ENCODE assay signal across 9 cellular contexts in the genomic region with DNA sequence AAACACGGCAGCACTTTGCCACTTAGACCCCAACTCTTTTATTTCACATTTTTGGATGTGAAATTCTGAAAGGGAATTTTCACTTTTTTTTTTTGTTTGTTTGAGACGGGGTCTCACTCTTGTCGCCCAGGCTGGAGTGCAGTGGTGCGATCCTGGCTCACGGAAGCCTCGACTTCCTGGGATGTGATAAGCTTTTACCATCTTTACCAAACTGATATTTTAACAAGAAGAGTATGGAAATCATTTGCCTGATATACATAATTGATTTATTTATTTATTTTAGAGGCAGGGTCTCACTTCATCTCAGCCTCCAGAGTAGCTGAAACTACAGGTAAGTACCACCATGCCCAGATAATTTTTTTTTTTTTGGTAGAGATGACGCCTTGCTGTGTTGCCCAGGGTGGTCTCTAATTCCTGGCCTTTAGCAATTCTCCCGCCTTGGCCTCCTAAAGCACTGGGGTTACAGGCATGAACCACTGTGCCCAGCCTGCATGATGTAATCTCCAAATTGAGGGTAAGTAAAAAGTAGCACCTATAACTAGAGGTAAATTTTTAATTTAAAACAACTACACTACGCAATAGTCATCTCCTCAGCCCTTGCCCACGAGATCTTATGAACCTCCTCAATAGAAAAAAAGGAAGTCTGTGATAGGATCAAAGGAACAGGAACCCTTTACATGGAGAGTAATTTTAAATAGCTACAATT.
DNase-seq lines count a peak whose midpoint lies in the region; ATAC-seq, FAIRE-seq and TF ChIP-seq lines count a peak whose summit lies in the region.
"Had no signal": no experiment of that assay in that cellular context is flagged by ENCODE, and none has a peak within 500 bp of the region (broad histone marks: within the 10 kb centered on the region; RNA-seq: fewer than 3 reads in every experiment).

No MANE protein-coding gene starts in this region.

- H3K4me1 ChIP-seq in A549 (peaks cover 63% of the 10 kb centered on the region), ascending aorta (peaks cover 13 to 75% of the 10 kb centered on the region in 2 donors), muscle layer of colon (ENCODE audit: insufficient read depth, low read length) (peaks cover 60% of the 10 kb centered on the region)

- H3K27ac ChIP-seq in A549 (peak overlapping the region; percentile 85 to 93), HL-60 (replicated peaks) (peak overlapping the region; percentile 91), ascending aorta (peak overlapping the region; percentile 94 to 96), muscle layer of colon (ENCODE audit: low read depth, low read length) (no peak overlapping the region)

- no peak for FAIRE-seq in A549 (lab: Jason Lieb, UNC)

- TF ChIP-seq RAD21 in A549 (conservative IDR thresholded peaks at IDR 0.05 in 1 of 2, IDR thresholded peaks at IDR 0.05 in 1 of 2), result no peak

- TF ChIP-seq POLR2A in A549 (IDR thresholded peaks at IDR 0.05; ENCODE audit: low read length), result no peak

- TF ChIP-seq EP300 in A549 (IDR thresholded peaks at IDR 0.05), result no peak

- H3K4me2 ChIP-seq in A549, result peak overlapping the region; percentile 96

- WGBS in A549 (ENCODE audit: missing lambda C conversion rate), result 56% methylated on average over 10 of the region's 10 CpGs

- intact Hi-C loops in ascending aorta (cut with DNase I), result no loop called here

- H3K36me3 ChIP-seq in ascending aorta (no peaks in the 10 kb centered on the region), muscle layer of colon (ENCODE audit: insufficient read depth, low read length) (no peaks in the 10 kb centered on the region)

- H3K4me3 ChIP-seq in A549 (peak overlapping the region; percentile 62; the same call in 2 of the 3 replicates), HL-60 (replicated peaks; ENCODE audit: insufficient read depth, low read length) (no peak overlapping the region), ascending aorta (no peak overlapping the region), muscle layer of colon (ENCODE audit: low read depth in 1 of 2, low read length in 2 of 2) (no peak overlapping the region)

- POLR2A ChIA-PET in A549 (lab: Yijun Ruan, JAX), result interaction anchor here (1.9 to 4.2 kb wide), 3 partner anchors 11 to 18 kb away, joined by 4 to 52 read pairs (median 7); no protein-coding TSS in a partner anchor

- no peak for ATAC-seq in A549
- ATAC-seq in GM21528 (IDR thresholded peaks at IDR 0.05; ENCODE audit: low FRiP score, unreplicated experiment), result no peak
- no peak for ATAC-seq in GM18873 (IDR thresholded peaks at IDR 0.05; ENCODE audit: low FRiP score, unreplicated experiment)

- peak overlapping the region; percentile 41 for H3K9ac ChIP-seq in muscle layer of colon (ENCODE audit: low read length)

- CTCF ChIA-PET in A549 (lab: Yijun Ruan, JAX), result interaction anchor here (0.6 to 1.8 kb wide), 5 partner anchors 11 to 93 kb away, joined by 3 to 9 read pairs (median 6); no protein-coding TSS in a partner anchor

- H3K9me3 ChIP-seq in A549 (no peaks in the 10 kb centered on the region), ascending aorta (no peaks in the 10 kb centered on the region), muscle layer of colon (ENCODE audit: low read length) (no peaks in the 10 kb centered on the region)

- H3K27me3 ChIP-seq in HL-60 (ENCODE audit: insufficient read depth, poor library complexity, severe bottlenecking), result no peaks in the 10 kb centered on the region
- H3K27me3 ChIP-seq in ascending aorta, result no peaks in the 10 kb centered on the region
- no peaks in the 10 kb centered on the region for H3K27me3 ChIP-seq in muscle layer of colon (ENCODE audit: control insufficient read depth in 1 of 2, insufficient read depth in 2 of 2, low read length in 2 of 2)

- TF ChIP-seq CTCF in A549 (IDR thresholded peaks at IDR 0.05), result no peak
- TF ChIP-seq CTCF in HL-60 (IDR thresholded peaks at IDR 0.05; ENCODE audit: insufficient read depth, low read length), result no peak
- no peak for TF ChIP-seq CTCF in ascending aorta (IDR thresholded peaks at IDR 0.05)

- DNase-seq in A549 (ENCODE audit: low read depth in 1 of 2, low spot score in 1 of 2) (no peak), HL-60 (ENCODE audit: low read depth in 1 of 2, low spot score in 1 of 2) (no peak), ascending aorta (ENCODE audit: low spot score in 2 of 2) (peak in 1 of 2 donors; percentile 44), ecto neural progenitor cell (ENCODE audit: low spot score) (no peak), putamen (ENCODE audit: low spot score) (no peak)
- DNase-seq: NCI-H2081 had no signal

TF ChIP-seq in A549, 52 proteins besides CTCF, POLR2A, EP300 and RAD21:
- TF ChIP-seq ZSCAN20 (CRISPR knock-in tag; IDR thresholded peaks at IDR 0.05) (no peak), HOXB13 (CRISPR knock-in tag; IDR thresholded peaks at IDR 0.05; ENCODE audit: low read depth) (no peak), MYC (IDR thresholded peaks at IDR 0.05; ENCODE audit: borderline replicate concordance, low read length) (no peak), FOSB (CRISPR knock-in tag; IDR thresholded peaks at IDR 0.05) (0 out of 2 replicates have a peak, but pooled peaks have one; percentile 3), RARB (CRISPR knock-in tag; IDR thresholded peaks at IDR 0.05) (no peak)
TF ChIP-seq in A549: peak in this region for 1.
